In genomic region chr9:121201738-121202533, GRCh38 we compare ENCODE assay signal across 7 cellular contexts. TPM values are rescaled to one million over a fixed set of nuclear protein-coding genes. Genes with fewer than 3 reads are reported as not detected.
DNase-seq lines count a peak whose midpoint lies in the region; ATAC-seq and TF ChIP-seq lines count a peak whose summit lies in the region.

RAB14 (minus strand) TSS chr9:121201869; CDS start chr9:121193412, 8,457 bp downstream.

- peak; percentile 99 for DNase-seq in NCI-H2029 treated with DMSO at 0.1 percent for 48 hours (lab: John Stamatoyannopoulos, UW)
- peak; percentile 100 for DNase-seq in T-helper 9 cell
- peak; percentile 91 for DNase-seq in astrocyte of the cerebellum (ENCODE audit: low read depth)
- peak; percentile 100 for DNase-seq in hepatic stellate cell (ENCODE audit: low spot score)
- peak; percentile 91 for DNase-seq in renal cortical epithelial cell (ENCODE audit: low read depth)

- in situ Hi-C loops in astrocyte of the cerebellum (cut with HindIII; ENCODE audit: low sequenced_read_pairs): no loop called here

- peak; percentile 60 for TF ChIP-seq CTCF in astrocyte of the cerebellum (IDR thresholded peaks at IDR 0.05; ENCODE audit: low read depth, low read length, missing control alignments)

- peak; percentile 62 for ATAC-seq in GM18508 (IDR thresholded peaks at IDR 0.05; ENCODE audit: insufficient read depth, unreplicated experiment)
- ATAC-seq in HG03025 (IDR thresholded peaks at IDR 0.05; ENCODE audit: low FRiP score, unreplicated experiment): peak; percentile 90

- H3K4me3 ChIP-seq in astrocyte of the cerebellum (ENCODE audit: low read depth, low read length): peak within 1 kb of the TSS; percentile 77

RNA-seq across cellular contexts. Expression of gene RAB14, which starts in this region (rescaled TPM):
- total RNA-seq in renal cortical epithelial cell: 21.5 and 55.8 TPM in 2 replicates

Comparison
In these comparisons a context has a peak if more than half of its experiments do, and no peak if none do; other contexts are left out.
1. Peak in every context shown above with its lines: DNase-seq, ATAC-seq and H3K4me3 ChIP-seq.